In genomic region chr5:142357469-142358090, GRCh38 we compare ENCODE assay signal across 8 cellular contexts. TPM values are rescaled to one million over a fixed set of nuclear protein-coding genes. Genes with fewer than 3 reads are reported as not detected.
DNase-seq lines count a peak whose midpoint lies in the region; ATAC-seq lines count a peak whose summit lies in the region.

No MANE protein-coding gene starts in this region.

- ATAC-seq in HG02798 (IDR thresholded peaks at IDR 0.05; ENCODE audit: poor library complexity, unreplicated experiment): no peak

- H3K27me3 Mint-ChIP-seq in activated CD4-positive, alpha-beta T cell treated with anti-CD3 and anti-CD28 coated beads, Interleukin-2, amount 10 ng/mL, durations not matched to agents 7 days and 5 days: peaks cover 23% of the 10 kb centered on the region

- peak overlapping the region; percentile 72 for H3K4me3 Mint-ChIP-seq in activated CD4-positive, alpha-beta T cell treated with anti-CD3 and anti-CD28 coated beads, Interleukin-2, amount 10 ng/mL, durations not matched to agents 7 days and 5 days

- H3K4me1 Mint-ChIP-seq in activated CD4-positive, alpha-beta T cell treated with anti-CD3 and anti-CD28 coated beads, Interleukin-2, amount 10 ng/mL, durations not matched to agents 7 days and 5 days: peaks cover 51% of the 10 kb centered on the region

- H3K9me3 Mint-ChIP-seq in activated CD4-positive, alpha-beta T cell treated with anti-CD3 and anti-CD28 coated beads, Interleukin-2, amount 10 ng/mL, durations not matched to agents 7 days and 5 days: no peaks in the 10 kb centered on the region

- H3K27ac ChIP-seq in angular gyrus (ENCODE audit: low read depth, low read length) (peak overlapping the region; percentile 92), layer of hippocampus (ENCODE audit: low read depth, low read length) (peak overlapping the region; percentile 68), temporal lobe (ENCODE audit: low read depth, low read length) (peak overlapping the region; percentile 20)

- H3K27me3 ChIP-seq in layer of hippocampus (ENCODE audit: control insufficient read depth, insufficient read depth, low read length): no peaks in the 10 kb centered on the region

- CTCF ChIA-PET in activated CD4-positive, alpha-beta T cell treated with anti-CD3 and anti-CD28 coated beads, Interleukin-2, amount 10 ng/mL, durations not matched to agents 7 days and 5 days (lab: Charles Lee): interaction anchor here (0.7 to 2.9 kb wide), 4 partner anchors 9 to 658 kb away, joined by 3 to 9 read pairs (median 5); no protein-coding TSS in a partner anchor

- POLR2A ChIA-PET in activated CD4-positive, alpha-beta T cell treated with anti-CD3 and anti-CD28 coated beads, Interleukin-2, amount 10 ng/mL, durations not matched to agents 7 days and 5 days (lab: Charles Lee): interaction anchor here (0.5 kb wide), 1 partner anchor 86 kb away, joined by 4 read pairs; no protein-coding TSS in a partner anchor

- DNase-seq in activated CD4-positive, alpha-beta T cell treated with anti-CD3 and anti-CD28 coated beads, Interleukin-2, amount 10 ng/mL, durations not matched to agents 7 days and 5 days: no peak
- no peak for DNase-seq in activated CD4-positive, alpha-beta T cell treated with anti-CD3 and anti-CD28 coated beads for 1 hour
- DNase-seq in hypothalamus (lab: John Stamatoyannopoulos, UW) (no peak), occipital lobe (lab: John Stamatoyannopoulos, UW) (no peak)

- H3K27ac Mint-ChIP-seq in activated CD4-positive, alpha-beta T cell treated with anti-CD3 and anti-CD28 coated beads, Interleukin-2, amount 10 ng/mL, durations not matched to agents 7 days and 5 days: peak overlapping the region; percentile 89

- no peaks in the 10 kb centered on the region for H3K36me3 Mint-ChIP-seq in activated CD4-positive, alpha-beta T cell treated with anti-CD3 and anti-CD28 coated beads, Interleukin-2, amount 10 ng/mL, durations not matched to agents 7 days and 5 days (ENCODE audit: low read depth)

RNA-seq across cellular contexts. Expression of gene SPRY4, which starts 32.8 kb away (rescaled TPM):
- total RNA-seq in activated CD4-positive, alpha-beta T cell treated with anti-CD3 and anti-CD28 coated beads, Interleukin-2, amount 10 ng/mL, durations not matched to agents 7 days and 5 days: under 1 TPM; 0.05 to 0.27 TPM
- total RNA-seq in temporal lobe: 7.1 TPM
- 3.3 TPM for total RNA-seq in occipital lobe

Comparison
In these comparisons a context has a peak if more than half of its experiments do, and no peak if none do; other contexts are left out.
1. H3K27ac ChIP-seq: peak in every context shown above with its lines; median percentile 92 in angular gyrus; 68 in layer of hippocampus; 20 in temporal lobe.